8 cellular contexts compared by ENCODE assay signal in the genomic region with DNA sequence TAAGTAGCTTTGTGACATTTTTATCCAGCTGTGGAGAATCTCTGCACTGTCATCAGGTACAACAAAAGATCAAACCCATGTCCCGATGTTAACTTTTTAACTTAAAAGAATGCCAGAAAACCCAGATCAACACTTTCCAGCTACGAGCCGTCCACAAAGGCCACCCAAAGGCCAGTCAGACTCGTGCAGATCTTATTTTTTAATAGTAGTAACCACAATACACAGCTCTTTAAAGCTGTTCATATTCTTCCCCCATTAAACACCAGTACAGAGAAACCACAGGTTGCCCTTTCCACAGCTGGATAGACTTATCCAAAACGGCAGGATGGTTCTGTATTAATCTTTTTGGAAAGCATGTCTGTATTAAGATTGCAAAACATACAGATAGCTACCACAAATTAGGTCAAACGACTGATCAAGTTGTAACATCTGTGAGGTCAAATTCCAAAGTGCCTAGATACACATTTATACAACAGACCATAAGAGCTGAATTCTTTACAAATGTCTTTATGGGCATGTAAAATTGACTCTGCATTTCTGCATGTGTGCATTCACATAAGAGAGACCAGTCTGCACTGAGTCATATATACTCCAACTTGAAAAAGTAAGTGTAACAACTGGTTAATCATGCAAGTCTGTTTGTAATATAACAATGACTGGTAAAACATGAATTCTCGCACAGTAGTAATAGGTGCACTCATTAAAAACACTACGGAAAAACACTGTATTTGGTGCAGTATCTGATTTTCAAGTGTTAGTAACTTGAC. TPM values are rescaled to one million over a fixed set of nuclear protein-coding genes. Genes with fewer than 3 reads are reported as not detected.
DNase-seq lines count a peak whose midpoint lies in the region; ATAC-seq, FAIRE-seq and TF ChIP-seq lines count a peak whose summit lies in the region.

No MANE protein-coding gene starts in this region.

- intact Hi-C loops in PC-3 (cut with micrococcal nuclease) = no loop called here
- intact Hi-C loops in dorsolateral prefrontal cortex (cut with DNase I) = loop anchor here in 1 of 2 donors (5.0 kb wide), 1 partner anchor 73 kb away; no protein-coding TSS in a partner anchor

- DNase-seq in NCI-H345 (lab: John Stamatoyannopoulos, UW) = peak; percentile 13
- no peak for DNase-seq in NCI-H345 treated with DMSO at 0.1 percent for 48 hours (lab: John Stamatoyannopoulos, UW; ENCODE audit: unreplicated experiment)
- peak; percentile 30 for DNase-seq in PC-3
- no peak for DNase-seq in dorsolateral prefrontal cortex
- DNase-seq in NCI-H128 (lab: John Stamatoyannopoulos, UW; ENCODE audit: unreplicated experiment) = no peak
- no peak for DNase-seq in H54 (ENCODE audit: insufficient read length, low spot score)
- DNase-seq in AG08395 (ENCODE audit: low spot score) = no peak

- no TSS peak for BruUV-seq in PC-3 (replicated peaks; lab: Mats Ljungman, UMichigan)

- H3K27ac ChIP-seq in PC-3 (ENCODE audit: low read length) (peak overlapping the region; percentile 96), dorsolateral prefrontal cortex (peak overlapping the region; percentile 88 to 100 (median 99)), muscle layer of colon (ENCODE audit: low read depth, low read length) (peak overlapping the region; percentile 90)

- peaks cover 18% of the 10 kb centered on the region for H3F3A ChIP-seq in PC-3 (ENCODE audit: low read length, unreplicated experiment)

- H3K79me2 ChIP-seq in PC-3 (ENCODE audit: low read length) = peaks cover 85% of the 10 kb centered on the region

- H3K4me1 ChIP-seq in PC-3 (ENCODE audit: insufficient read depth, low read length) = peaks cover 35% of the 10 kb centered on the region
- H3K4me1 ChIP-seq in muscle layer of colon (ENCODE audit: insufficient read depth, low read length) = peaks cover 36% of the 10 kb centered on the region

- H3K4me2 ChIP-seq in PC-3 (ENCODE audit: low read length) = peak overlapping the region; percentile 98

- H3K4me3 ChIP-seq in PC-3 (ENCODE audit: low read length) (peak overlapping the region; percentile 78), dorsolateral prefrontal cortex (peak overlapping the region; percentile 60 to 94 (median 82)), muscle layer of colon (ENCODE audit: low read depth in 1 of 2, low read length in 2 of 2) (peak overlapping the region; percentile 56 to 86)

- TF ChIP-seq POLR2A in H54 (IDR thresholded peaks at IDR 0.05; ENCODE audit: low read depth, low read length) = no peak

- H3K27me3 ChIP-seq in PC-3 (ENCODE audit: low read length) = no peaks in the 10 kb centered on the region
- no peaks in the 10 kb centered on the region for H3K27me3 ChIP-seq in dorsolateral prefrontal cortex
- H3K27me3 ChIP-seq in muscle layer of colon (ENCODE audit: control insufficient read depth in 1 of 2, insufficient read depth in 2 of 2, low read length in 2 of 2) = no peaks in the 10 kb centered on the region

- POLR2A ChIA-PET in PC-3 (lab: Charles Lee; ENCODE audit: unreplicated experiment) = interaction anchor here (1.0 to 1.1 kb wide), 2 partner anchors 106 to 465 kb away, joined by 4 to 6 read pairs; no protein-coding TSS in a partner anchor

- 0 out of 2 replicates have a peak, but pooled peaks have one; percentile 3 for ATAC-seq in PC-3

- H3K9me3 ChIP-seq in PC-3 (ENCODE audit: low read length) (no peaks in the 10 kb centered on the region), muscle layer of colon (ENCODE audit: low read length) (no peaks in the 10 kb centered on the region)

- H2AFZ ChIP-seq in PC-3 (ENCODE audit: low read length) = no peak overlapping the region

- peak overlapping the region; percentile 99 for H3K9ac ChIP-seq in PC-3 (ENCODE audit: low read length)
- peak overlapping the region; percentile 94 for H3K9ac ChIP-seq in muscle layer of colon (ENCODE audit: low read length)

- TF ChIP-seq CTCF in PC-3 (conservative IDR thresholded peaks at IDR 0.05; ENCODE audit: low read depth, low read length) (no peak), dorsolateral prefrontal cortex (IDR thresholded peaks at IDR 0.05 in 54 of 56, conservative IDR thresholded peaks at IDR 0.05 in 2 of 56; ENCODE audit: low read depth in 1 of 56, partially characterized antibody in 56 of 56) (no peak)

- peaks cover 57% of the 10 kb centered on the region for H3K36me3 ChIP-seq in PC-3 (ENCODE audit: low read depth, low read length)
- H3K36me3 ChIP-seq in muscle layer of colon (ENCODE audit: insufficient read depth, low read length) = peaks cover 35% of the 10 kb centered on the region

- FAIRE-seq in H54 (lab: Jason Lieb, UNC) = no peak

- CTCF ChIA-PET in PC-3 (lab: Charles Lee) = interaction anchor here (0.5 kb wide), 1 partner anchor 119 kb away, joined by 3 read pairs; no protein-coding TSS in a partner anchor

- H3K9me2 ChIP-seq in PC-3 (replicated peaks; ENCODE audit: low read length) = no peaks in the 10 kb centered on the region

- peaks cover 43% of the 10 kb centered on the region for H4K20me1 ChIP-seq in PC-3 (ENCODE audit: low read length)

RNA-seq across cellular contexts. Expression of a gene that starts 5.1 kb away (rescaled TPM):
- 78.8 and 102 TPM in 2 replicates for total RNA-seq in PC-3 (2014; rRNA removed)
- 100 to 1,000 TPM in 54 of 120 experiments, 10 to 100 TPM in 66; 60.9 to 188 (median 96.3) TPM for total RNA-seq in dorsolateral prefrontal cortex

Comparison
In these comparisons a context has a peak if more than half of its experiments do, and no peak if none do; other contexts are left out.
1. DNase-seq: peak in NCI-H345 (single experiment) and PC-3 (single experiment); none in NCI-H345 treated with DMSO at 0.1 percent for 48 hours (single experiment), dorsolateral prefrontal cortex (0 of 10), NCI-H128 (single experiment), H54 (single experiment) and AG08395 (single experiment).
2. Peak in every context shown above with its lines, with median percentiles within 50 percentile points of each other: H3K27ac ChIP-seq and H3K4me3 ChIP-seq.